8 cellular contexts compared by ENCODE assay signal in the genomic region with DNA sequence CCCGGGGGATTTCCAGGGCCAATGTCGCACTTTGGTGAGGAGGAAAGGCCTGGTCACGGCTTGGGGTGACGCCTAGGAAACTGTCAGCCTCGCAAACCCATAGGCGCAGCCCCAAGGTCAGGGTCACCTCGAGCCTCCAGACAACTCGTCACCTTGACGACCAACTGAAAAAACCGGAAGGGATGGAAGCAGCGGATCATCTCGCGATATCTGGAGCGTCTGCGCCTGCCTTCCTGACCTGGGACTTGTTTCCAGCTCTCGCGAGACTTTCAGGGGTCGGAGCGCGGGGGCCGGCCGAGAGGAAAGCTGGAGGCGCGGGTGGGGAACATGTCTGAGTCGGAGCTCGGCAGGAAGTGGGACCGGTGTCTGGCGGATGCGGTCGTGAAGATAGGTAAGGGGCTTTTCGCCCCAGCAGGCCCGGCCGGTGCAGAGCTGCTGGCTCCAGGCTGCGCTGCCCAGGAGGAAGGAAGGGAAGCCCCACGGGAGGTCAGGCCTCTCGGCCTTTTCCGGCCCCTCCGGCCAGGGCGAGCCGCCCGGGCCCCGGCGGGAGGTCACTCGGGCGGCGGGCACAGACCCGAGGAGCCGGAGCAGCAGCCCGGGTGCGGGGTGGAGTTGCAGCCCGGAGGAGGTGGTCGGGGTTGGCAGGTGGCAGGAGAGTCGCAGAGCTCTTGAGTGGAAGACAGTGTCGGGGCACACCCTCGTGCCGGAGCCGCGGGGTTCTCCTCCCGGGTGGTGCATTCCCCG.
DNase-seq lines count a peak whose midpoint lies in the region; ATAC-seq lines count a peak whose summit lies in the region.

No MANE protein-coding gene starts in this region.

- peak overlapping the region; percentile 73; the same call in 1 of the 2 replicates for H3K27ac ChIP-seq in SK-N-MC

- H3K9me3 ChIP-seq in SK-N-MC (ENCODE audit: low read depth, low read length): no peaks in the 10 kb centered on the region

- peak overlapping the region; percentile 97 for H3K4me3 Mint-ChIP-seq in activated naive CD4-positive, alpha-beta T cell treated with anti-CD3 and anti-CD28 coated beads, Interleukin-2, amount 50 U/mL, for 24 hours

- H3K27me3 Mint-ChIP-seq in activated naive CD4-positive, alpha-beta T cell treated with anti-CD3 and anti-CD28 coated beads, Interleukin-2, amount 50 U/mL, for 24 hours: no peaks in the 10 kb centered on the region

- H3K4me3 ChIP-seq in GM08714 (ENCODE audit: low read length): peak overlapping the region; percentile 73
- H3K4me3 ChIP-seq in SK-N-MC: peak overlapping the region; percentile 98

- DNase-seq in NCI-H1048 (lab: John Stamatoyannopoulos, UW) (peak; percentile 92), SK-N-MC (ENCODE audit: low read depth, low spot score) (peak; percentile 86), globus pallidus (ENCODE audit: low spot score) (peak; percentile 95), non-pigmented ciliary epithelial cell (ENCODE audit: low read depth) (peak; percentile 84), superior temporal gyrus (ENCODE audit: extremely low spot score) (peak; percentile 97)

- peak; percentile 76 for ATAC-seq in HG02588 (IDR thresholded peaks at IDR 0.05; ENCODE audit: unreplicated experiment)

- H3K9me3 Mint-ChIP-seq in activated naive CD4-positive, alpha-beta T cell treated with anti-CD3 and anti-CD28 coated beads, Interleukin-2, amount 50 U/mL, for 24 hours: no peaks in the 10 kb centered on the region

- peaks cover 18% of the 10 kb centered on the region for H3K36me3 ChIP-seq in SK-N-MC (ENCODE audit: insufficient read depth, low read length)

- H3K36me3 Mint-ChIP-seq in activated naive CD4-positive, alpha-beta T cell treated with anti-CD3 and anti-CD28 coated beads, Interleukin-2, amount 50 U/mL, for 24 hours: peaks cover 25% of the 10 kb centered on the region

- peak overlapping the region; percentile 96 for H3K9ac ChIP-seq in SK-N-MC (ENCODE audit: insufficient read length)

- H3K4me1 Mint-ChIP-seq in activated naive CD4-positive, alpha-beta T cell treated with anti-CD3 and anti-CD28 coated beads, Interleukin-2, amount 50 U/mL, for 24 hours: peaks cover 51% of the 10 kb centered on the region

- peak overlapping the region; percentile 100 for H3K27ac Mint-ChIP-seq in activated naive CD4-positive, alpha-beta T cell treated with anti-CD3 and anti-CD28 coated beads, Interleukin-2, amount 50 U/mL, for 24 hours

Comparison
In these comparisons a context has a peak if more than half of its experiments do, and no peak if none do; other contexts are left out.
1. Peak in every context shown above with its lines: DNase-seq, ATAC-seq, H3K4me3 ChIP-seq and H3K27ac ChIP-seq.